8 cellular contexts compared by ENCODE assay signal in the genomic region with DNA sequence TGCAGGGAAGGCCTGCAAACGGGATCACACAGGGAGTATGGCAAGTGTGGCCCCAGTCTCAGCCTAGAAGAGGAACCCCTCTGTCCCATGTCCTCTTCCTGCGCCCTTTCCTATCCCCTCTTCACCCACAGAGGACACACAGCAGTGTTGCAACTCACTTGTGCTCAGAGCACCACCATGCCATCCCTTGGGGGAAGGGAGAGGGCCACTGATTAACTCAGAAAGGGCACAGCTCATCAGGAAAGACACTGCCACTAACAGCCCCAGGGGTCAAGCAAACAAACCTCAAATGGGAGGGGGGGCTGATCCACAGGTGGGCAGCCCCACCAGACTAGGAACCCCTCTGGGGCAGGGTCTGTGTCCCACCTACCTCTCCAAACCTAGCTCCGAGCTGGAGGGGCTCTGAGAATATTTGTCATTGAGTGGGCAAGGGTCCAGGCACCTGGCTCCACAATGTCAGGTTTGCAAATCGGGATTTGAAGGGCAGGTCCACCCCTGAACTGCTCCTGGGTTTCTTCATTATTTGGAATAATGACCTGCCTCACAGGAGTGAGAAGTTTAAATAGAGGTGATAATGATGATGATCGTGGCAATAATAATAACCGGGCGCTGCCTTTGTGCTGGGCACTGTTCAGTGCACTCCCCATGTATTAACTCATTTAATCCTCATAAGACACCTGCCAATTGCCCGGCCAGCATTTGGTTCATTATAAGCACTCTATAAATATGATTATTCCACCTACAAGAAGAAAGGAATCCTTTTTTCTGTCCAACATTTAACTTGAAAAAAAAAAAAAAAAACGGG. TPM values are rescaled to one million over a fixed set of nuclear protein-coding genes. Genes with fewer than 3 reads are reported as not detected.
DNase-seq lines count a peak whose midpoint lies in the region; ATAC-seq, FAIRE-seq and TF ChIP-seq lines count a peak whose summit lies in the region.

No MANE protein-coding gene starts in this region.

- FAIRE-seq in GM12892 (lab: Jason Lieb, UNC), result no peak

- H3K4me3 ChIP-seq in iPS-20b (ENCODE audit: low read length) (peak overlapping the region; percentile 95), testis (peak overlapping the region; percentile 66 to 72)

- H3K9me3 Mint-ChIP-seq in T-helper 2 cell treated with Interferon-gamma antibody and Interleukin-4, amounts not matched to agents 5 μg/mL and 100 μg/mL, for 36 hours, result no peaks in the 10 kb centered on the region
- H3K9me3 Mint-ChIP-seq in activated naive CD4-positive, alpha-beta T cell treated with anti-CD3 and anti-CD28 coated beads, Interleukin-2, amount 50 U/mL, for 72 hours, result no peaks in the 10 kb centered on the region

- ATAC-seq in activated naive CD4-positive, alpha-beta T cell treated with anti-CD3 and anti-CD28 coated beads, Interleukin-2, amount 50 U/mL, for 72 hours, result no peak

- peak overlapping the region; percentile 96; the same call in 1 of the 2 replicates for H3K9ac ChIP-seq in iPS-20b (ENCODE audit: low read depth, low read length)

- TF ChIP-seq POLR2A in testis (IDR thresholded peaks at IDR 0.05) (no peak), GM12892 (IDR thresholded peaks at IDR 0.05; ENCODE audit: low read depth, low read length) (no peak)

- no peaks in the 10 kb centered on the region for H3K36me3 Mint-ChIP-seq in T-helper 2 cell treated with Interferon-gamma antibody and Interleukin-4, amounts not matched to agents 5 μg/mL and 100 μg/mL, for 36 hours (ENCODE audit: low read depth)
- peaks cover 4 to 7% of the 10 kb centered on the region in 2 donors for H3K36me3 Mint-ChIP-seq in activated naive CD4-positive, alpha-beta T cell treated with anti-CD3 and anti-CD28 coated beads, Interleukin-2, amount 50 U/mL, for 72 hours

- H3K4me3 Mint-ChIP-seq in T-helper 2 cell treated with Interferon-gamma antibody and Interleukin-4, amounts not matched to agents 5 μg/mL and 100 μg/mL, for 36 hours, result peak overlapping the region; percentile 87

- 43 to 55% methylated on average over 9 of the region's 9 CpGs for WGBS in testis, 2 donors

- H3K27ac ChIP-seq in iPS-20b (ENCODE audit: low read length) (no peak overlapping the region), testis (no peak overlapping the region)

- TF ChIP-seq CTCF in testis (IDR thresholded peaks at IDR 0.05), result no peak

- intact Hi-C loops in testis (cut with DNase I; ENCODE audit: low total_unique reads), result loop anchor here (10.0 kb wide), 1 partner anchor 193 kb away; no protein-coding TSS in a partner anchor

- H3K4me1 ChIP-seq in iPS-20b (ENCODE audit: insufficient read depth, low read length) (no peaks in the 10 kb centered on the region), testis (no peaks in the 10 kb centered on the region)

- peaks cover 16% of the 10 kb centered on the region for H3K4me1 Mint-ChIP-seq in T-helper 2 cell treated with Interferon-gamma antibody and Interleukin-4, amounts not matched to agents 5 μg/mL and 100 μg/mL, for 36 hours (ENCODE audit: low read depth)

- H3K9me3 ChIP-seq in iPS-20b (ENCODE audit: insufficient read depth, low read depth, low read length) (no peaks in the 10 kb centered on the region), testis (no peaks in the 10 kb centered on the region)

- H3K27me3 Mint-ChIP-seq in T-helper 2 cell treated with Interferon-gamma antibody and Interleukin-4, amounts not matched to agents 5 μg/mL and 100 μg/mL, for 36 hours (ENCODE audit: low read depth), result no peaks in the 10 kb centered on the region

- no peak for DNase-seq in T-helper 2 cell treated with Interferon-gamma antibody and Interleukin-4, amounts not matched to agents 5 μg/mL and 100 μg/mL, for 36 hours (ENCODE audit: low spot score)
- DNase-seq in T-helper 2 cell (no peak), testis (no peak), GM12892 (ENCODE audit: insufficient read length) (no peak), H4 (ENCODE audit: low spot score) (no peak)
- DNase-seq in activated naive CD4-positive, alpha-beta T cell treated with anti-CD3 and anti-CD28 coated beads, Interleukin-2, amount 50 U/mL, for 72 hours (ENCODE audit: low spot score in 2 of 2), result no peak
- no peak for DNase-seq in stimulated activated CD8-positive, alpha-beta memory T cell treated with anti-CD3 and anti-CD28 coated beads, Interleukin-4, amount 100 ng/mL, for 48 hours

- peaks cover 8% of the 10 kb centered on the region; the same call in 1 of the 2 replicates for H3K36me3 ChIP-seq in iPS-20b (ENCODE audit: insufficient read depth, low read depth, low read length)
- H3K36me3 ChIP-seq in testis (ENCODE audit: low read depth, missing control alignments), result no peaks in the 10 kb centered on the region

- peak overlapping the region; percentile 84 for H3K27ac Mint-ChIP-seq in T-helper 2 cell treated with Interferon-gamma antibody and Interleukin-4, amounts not matched to agents 5 μg/mL and 100 μg/mL, for 36 hours
- H3K27ac Mint-ChIP-seq in activated naive CD4-positive, alpha-beta T cell treated with anti-CD3 and anti-CD28 coated beads, Interleukin-2, amount 50 U/mL, for 72 hours, result peak overlapping the region; percentile 96

- H3K27me3 ChIP-seq in iPS-20b (ENCODE audit: insufficient read depth, low read length) (peaks cover 6% of the 10 kb centered on the region; the same call in 1 of the 2 replicates), testis (no peaks in the 10 kb centered on the region)

RNA-seq across cellular contexts. Expression of gene ALDH4A1, which starts 1.0 kb away (rescaled TPM):
- 1 to 10 TPM; 7.4 to 9.8 TPM for total RNA-seq in activated naive CD4-positive, alpha-beta T cell treated with anti-CD3 and anti-CD28 coated beads, Interleukin-2, amount 50 U/mL, for 72 hours
- total RNA-seq in testis, result 10 to 100 TPM in 1 of 2 donors, 1 to 10 TPM in 1; 9.6 to 10.6 TPM
- 8.2 TPM for polyA plus RNA-seq in testis (ENCODE audit: insufficient read depth, low read depth, low replicate concordance)
- 2.8 TPM for polyA plus RNA-seq in GM12892 (2012; ENCODE audit: missing spikeins)
- total RNA-seq in H4 (2014; rRNA removed; shearing (Covaris generic)), result 2.5 and 3.3 TPM in 2 replicates

RNA-seq across cellular contexts. Expression of gene TAS1R2, which starts 41.9 kb away (rescaled TPM):
- not detected for total RNA-seq in activated naive CD4-positive, alpha-beta T cell treated with anti-CD3 and anti-CD28 coated beads, Interleukin-2, amount 50 U/mL, for 72 hours
- under 1 TPM in 1 of 2 donors, not detected in 1; 0.19 TPM for total RNA-seq in testis
- polyA plus RNA-seq in testis (ENCODE audit: insufficient read depth, low read depth, low replicate concordance), result not detected
- not detected for polyA plus RNA-seq in GM12892 (2012; ENCODE audit: missing spikeins)
- total RNA-seq in H4 (2014; rRNA removed; shearing (Covaris generic)), result not detected in 2 replicates

RNA-seq across cellular contexts. Expression of gene IFFO2, which starts 55.1 kb away (rescaled TPM):
- 10 to 100 TPM; 27.3 to 41.7 TPM for total RNA-seq in activated naive CD4-positive, alpha-beta T cell treated with anti-CD3 and anti-CD28 coated beads, Interleukin-2, amount 50 U/mL, for 72 hours
- 1 to 10 TPM; 5.6 to 8.5 TPM for total RNA-seq in testis
- polyA plus RNA-seq in testis (ENCODE audit: insufficient read depth, low read depth, low replicate concordance), result 5.0 TPM
- polyA plus RNA-seq in GM12892 (2012; ENCODE audit: missing spikeins), result 5.6 TPM
- 3.5 and 4.4 TPM in 2 replicates for total RNA-seq in H4 (2014; rRNA removed; shearing (Covaris generic))
